ENCODE assay signal across 18 cellular contexts in genomic region chr12:3003593-3003992, GRCh38. TPM values are rescaled to one million over a fixed set of nuclear protein-coding genes. Genes with fewer than 3 reads are reported as not detected.
DNase-seq lines count a peak whose midpoint lies in the region; ATAC-seq and TF ChIP-seq lines count a peak whose summit lies in the region.
"Had no signal": no experiment of that assay in that cellular context is flagged by ENCODE, and none has a peak within 500 bp of the region (broad histone marks: within the 10 kb centered on the region; RNA-seq: fewer than 3 reads in every experiment).

No MANE protein-coding gene starts in this region.

- H3K23ac ChIP-seq in mesenchymal stem cell (ENCODE audit: low read length in 2 of 2), result no peak overlapping the region

- POLR2A ChIA-PET in Panc1 (lab: Charles Lee), result no interaction called here

- H2AK5ac ChIP-seq in mesenchymal stem cell (ENCODE audit: low read length, severe bottlenecking), result no peak overlapping the region

- no peak for TF ChIP-seq POLR2A in esophagus squamous epithelium (IDR thresholded peaks at IDR 0.05)

- in situ Hi-C loops in Panc1 (cut with HindIII; ENCODE audit: low pct_unique_long_range_greater_than_20kb, low sequenced_read_pairs), result no loop called here

- no peak overlapping the region for H4K91ac ChIP-seq in mesenchymal stem cell (ENCODE audit: low read length)

- DNase-seq in H7, result peak; percentile 76
- DNase-seq in Panc1 (ENCODE audit: low read depth, low spot score), result no peak
- no peak for DNase-seq in mesenchymal stem cell
- DNase-seq in HT-29 (ENCODE audit: low spot score), result no peak
- DNase-seq in SIG-M5 treated with dmso at 0.1 percent for 504 hours (lab: John Stamatoyannopoulos, UW; ENCODE audit: unreplicated experiment), result no peak
- DNase-seq in esophagus squamous epithelium (lab: John Stamatoyannopoulos, UW), result no peak
- DNase-seq: activated CD4-positive, alpha-beta T cell treated with anti-CD3 and anti-CD28 coated beads, Interleukin-2, amount 10 ng/mL, durations not matched to agents 24 days and 14 days; activated CD8-positive, alpha-beta memory T cell treated with anti-CD3 and anti-CD28 coated beads, Interleukin-2, amount 10 ng/mL, durations not matched to agents 7 days and 5 days; activated naive CD8-positive, alpha-beta T cell treated with anti-CD3 and anti-CD28 coated beads, Interleukin-2, amount 50 U/mL, for 24 hours; CD8-positive, alpha-beta T cell; DMS79; NCI-H748 treated with DMSO at 0.1 percent for 48 hours; nucleus accumbens; OCI-M1; Right ventricle myocardium superior had no signal

- H3K79me1 ChIP-seq in mesenchymal stem cell (replicated peaks; ENCODE audit: low read length, poor library complexity, severe bottlenecking), result peaks cover 35% of the 10 kb centered on the region

- no peak overlapping the region for H2BK5ac ChIP-seq in mesenchymal stem cell (ENCODE audit: low read depth, low read length, poor library complexity, severe bottlenecking)

- no peak overlapping the region for H3K14ac ChIP-seq in mesenchymal stem cell (ENCODE audit: low read length in 2 of 2)

- peak overlapping the region; percentile 7 for H4K8ac ChIP-seq in mesenchymal stem cell (ENCODE audit: low read length)

- H3K27ac ChIP-seq in Panc1 (ENCODE audit: low read length) (no peak overlapping the region), mesenchymal stem cell (ENCODE audit: low read length, poor library complexity, severe bottlenecking) (no peak overlapping the region), skeletal muscle tissue (ENCODE audit: low read depth, low read length) (peak overlapping the region; percentile 99), esophagus squamous epithelium (no peak overlapping the region)
- H3K27ac ChIP-seq: right atrium auricular region had no signal

- intact Hi-C loops in Panc1 (cut with micrococcal nuclease; ENCODE audit: unreplicated experiment), result no loop called here
- intact Hi-C loops in esophagus squamous epithelium (cut with DNase I), result no loop called here

- peak; percentile 66 for ATAC-seq in Panc1
- ATAC-seq: activated CD8-positive, alpha-beta memory T cell treated with anti-CD3 and anti-CD28 coated beads, Interleukin-2, amount 10 ng/mL, durations not matched to agents 7 days and 5 days; activated naive CD8-positive, alpha-beta T cell treated with anti-CD3 and anti-CD28 coated beads, Interleukin-2, amount 50 U/mL, for 24 hours; activated T-helper 17 cell treated with anti-CD3 and anti-CD28 coated beads, Interleukin-2, amount 50 U/mL, for 72 hours; CD8-positive, alpha-beta T cell had no signal

- TF ChIP-seq CTCF in Panc1 (IDR thresholded peaks at IDR 0.05) (no peak), esophagus squamous epithelium (IDR thresholded peaks at IDR 0.05) (no peak)

- no peak overlapping the region for H2BK15ac ChIP-seq in mesenchymal stem cell (ENCODE audit: low read depth, poor library complexity, severe bottlenecking)

- H3K4me2 ChIP-seq in mesenchymal stem cell (ENCODE audit: low read length, poor library complexity, severe bottlenecking), result no peak overlapping the region

- H3K9me3 ChIP-seq in Panc1 (ENCODE audit: control insufficient read depth, insufficient read depth, low read depth, low read length) (no peaks in the 10 kb centered on the region), mesenchymal stem cell (ENCODE audit: control insufficient read depth, low read length) (no peaks in the 10 kb centered on the region), skeletal muscle tissue (ENCODE audit: control insufficient read depth in 3 of 3, low read length in 3 of 3) (no peaks in the 10 kb centered on the region), esophagus squamous epithelium (no peaks in the 10 kb centered on the region)
- H3K9me3 ChIP-seq: right atrium auricular region had no signal

- H3K27me3 ChIP-seq in H7 (ENCODE audit: control insufficient read depth, insufficient read depth, low read length), result no peaks in the 10 kb centered on the region
- no peaks in the 10 kb centered on the region for H3K27me3 ChIP-seq in Panc1 (ENCODE audit: control insufficient read depth, insufficient read depth, low read length)
- no peaks in the 10 kb centered on the region for H3K27me3 ChIP-seq in mesenchymal stem cell (ENCODE audit: control insufficient read depth in 1 of 2, insufficient read depth in 1 of 2, low read length in 2 of 2)
- H3K27me3 ChIP-seq in skeletal muscle tissue (ENCODE audit: control insufficient read depth in 3 of 3, insufficient read depth in 3 of 3, low read length in 3 of 3), result no peaks in the 10 kb centered on the region
- no peaks in the 10 kb centered on the region for H3K27me3 ChIP-seq in esophagus squamous epithelium
- H3K27me3 ChIP-seq: right atrium auricular region had no signal

- no TSS peak for BruUV-seq in Panc1 (replicated peaks; lab: Mats Ljungman, UMichigan)

- no peak overlapping the region for H3K18ac ChIP-seq in mesenchymal stem cell (ENCODE audit: low read depth in 1 of 2, low read length in 2 of 2)

- CTCF ChIA-PET in Panc1 (lab: Charles Lee), result no interaction called here

- H3K36me3 ChIP-seq in H7 (replicated peaks; ENCODE audit: control insufficient read depth, insufficient read depth, low read length), result peaks cover 22% of the 10 kb centered on the region
- no peaks in the 10 kb centered on the region; the same call in 1 of the 2 replicates for H3K36me3 ChIP-seq in Panc1 (ENCODE audit: control insufficient read depth, insufficient read depth, low read length)
- H3K36me3 ChIP-seq in mesenchymal stem cell (ENCODE audit: control insufficient read depth in 1 of 2, insufficient read depth in 2 of 2, low read depth in 1 of 2, low read length in 2 of 2), result peaks cover 0 to 33% of the 10 kb centered on the region in 2 experiments
- peaks cover 0 to 11% (median 0%) of the 10 kb centered on the region in 3 donors for H3K36me3 ChIP-seq in skeletal muscle tissue (ENCODE audit: control insufficient read depth in 3 of 3, insufficient read depth in 3 of 3, low read length in 3 of 3)
- H3K36me3 ChIP-seq in esophagus squamous epithelium, result no peaks in the 10 kb centered on the region

- H3K4ac ChIP-seq in mesenchymal stem cell (ENCODE audit: low read depth in 1 of 2, low read length in 2 of 2), result no peak overlapping the region

- no peak overlapping the region for H2BK12ac ChIP-seq in mesenchymal stem cell (ENCODE audit: low read length in 2 of 2)

- H2AFZ ChIP-seq in mesenchymal stem cell (ENCODE audit: low read depth, low read length), result no peak overlapping the region

- H3K4me3 ChIP-seq in H7 (ENCODE audit: insufficient read depth, low read depth, low read length) (no peak overlapping the region), Panc1 (ENCODE audit: low read depth in 2 of 2, low read length in 2 of 2) (no peak overlapping the region), mesenchymal stem cell (ENCODE audit: insufficient read depth in 1 of 2, low read depth in 1 of 2, low read length in 2 of 2) (no peak overlapping the region), skeletal muscle tissue (ENCODE audit: low read length in 3 of 3) (peak overlapping the region in 2 of 3 donors; percentile 15 to 54), esophagus squamous epithelium (no peak overlapping the region)
- H3K4me3 ChIP-seq: right atrium auricular region had no signal

- H3K4me1 ChIP-seq in Panc1 (ENCODE audit: control insufficient read depth, insufficient read depth, low read length) (no peaks in the 10 kb centered on the region), mesenchymal stem cell (ENCODE audit: control insufficient read depth, insufficient read depth, low read depth, low read length) (peaks cover 20% of the 10 kb centered on the region), skeletal muscle tissue (ENCODE audit: control insufficient read depth in 3 of 3, insufficient read depth in 3 of 3, low read length in 3 of 3) (peaks cover 57 to 66% (median 61%) of the 10 kb centered on the region in 3 donors), esophagus squamous epithelium (peaks cover 0 to 16% (median 0%) of the 10 kb centered on the region in 3 donors)

- H3K9ac ChIP-seq in mesenchymal stem cell (ENCODE audit: low read length) (no peak overlapping the region), skeletal muscle tissue (ENCODE audit: low read depth in 1 of 3, low read length in 3 of 3) (peak overlapping the region; percentile 46 to 75 (median 48))

- WGBS in mesenchymal stem cell, result 93% methylated on average over 11 of the region's 11 CpGs
- WGBS in esophagus squamous epithelium, 2 donors, result 78 to 93% methylated on average over 1 to 3 of the region's 11 CpGs

- H2BK120ac ChIP-seq in mesenchymal stem cell (ENCODE audit: low read depth, low read length), result no peak overlapping the region

RNA-seq across cellular contexts. Expression of gene TEAD4, which starts 44.4 kb away (rescaled TPM):
- 67.7 and 70.9 TPM in 2 replicates for total RNA-seq in H7 (2014; rRNA removed; shearing (Covaris generic))
- 47.6 TPM for total RNA-seq in Panc1 (2021; ENCODE audit: unreplicated experiment)
- 42.0 TPM for polyA plus RNA-seq in Panc1 (2012; ENCODE audit: insufficient read length)
- 16.1 TPM for polyA plus RNA-seq in mesenchymal stem cell (2013, experiment 1 of 2)
- polyA plus RNA-seq in mesenchymal stem cell (2013, experiment 2 of 2), result 16.1 TPM
- 30.3 TPM for total RNA-seq in skeletal muscle tissue
- 51.0 and 54.4 TPM in 2 replicates for total RNA-seq in HT-29 (2014; rRNA removed; shearing (Covaris generic))
- 10 to 100 TPM; 10.7 to 16.6 (median 13.5) TPM for total RNA-seq in esophagus squamous epithelium
- total RNA-seq: CD8-positive, alpha-beta T cell had no signal

Comparison
In these comparisons a context has a peak if more than half of its experiments do, and no peak if none do; other contexts are left out.
1. H3K4me3 ChIP-seq: peak in skeletal muscle tissue (2 of 3); none in H7 (single experiment), Panc1 (0 of 2), mesenchymal stem cell (0 of 2) and esophagus squamous epithelium (0 of 4).